In genomic region chr4:154549894-154550790, GRCh38 we compare ENCODE assay signal across 1 cellular context.
TF ChIP-seq lines count a peak whose summit lies in the region.

Gene PLRG1, minus strand, starts transcription at chr4:154550400. Its CDS starts 92 bp downstream, at chr4:154550308.

TF ChIP-seq in HEK293, 187 proteins besides CTCF, POLR2A, EP300 and RAD21 (continued from another document):
- TF ChIP-seq ZNF362 (tag by site-specific recombination; IDR thresholded peaks at IDR 0.05), result no peak
- TF ChIP-seq GLIS2 (tag by site-specific recombination; IDR thresholded peaks at IDR 0.05), result no peak
- TF ChIP-seq ZNF48 (tag by site-specific recombination; IDR thresholded peaks at IDR 0.05), result no peak
- TF ChIP-seq ZFP69B (tag by site-specific recombination; IDR thresholded peaks at IDR 0.05), result no peak
- TF ChIP-seq ZFP37 (tag by site-specific recombination; IDR thresholded peaks at IDR 0.05), result 0 out of 2 replicates have a peak, but pooled peaks have one; percentile 19
- no peak for TF ChIP-seq ZNF830 (tag by site-specific recombination; IDR thresholded peaks at IDR 0.05; ENCODE audit: low read depth)
- TF ChIP-seq IKZF3 (tag by site-specific recombination; IDR thresholded peaks at IDR 0.05), result no peak
- no peak for TF ChIP-seq ZNF223 (tag by site-specific recombination; IDR thresholded peaks at IDR 0.05)
- TF ChIP-seq SALL2 (tag by site-specific recombination; IDR thresholded peaks at IDR 0.05; ENCODE audit: borderline replicate concordance), result no peak
- no peak for TF ChIP-seq ZNF280D (tag by site-specific recombination; IDR thresholded peaks at IDR 0.05)
- no peak for TF ChIP-seq BCL11B (tag by site-specific recombination; IDR thresholded peaks at IDR 0.05; ENCODE audit: low read depth)
- no peak for TF ChIP-seq ZNF184 (tag by site-specific recombination; IDR thresholded peaks at IDR 0.05)
- TF ChIP-seq HOXC10 (CRISPR knock-in tag; IDR thresholded peaks at IDR 0.05), result no peak
- TF ChIP-seq KLF1 (tag by site-specific recombination; IDR thresholded peaks at IDR 0.05), result no peak
- TF ChIP-seq ZNF24 (tag by site-specific recombination; IDR thresholded peaks at IDR 0.05), result no peak
- 0 out of 2 replicates have a peak, but pooled peaks have one; percentile 40 for TF ChIP-seq ZNF600 (tag by site-specific recombination; IDR thresholded peaks at IDR 0.05)
- TF ChIP-seq ZNF747 (tag by site-specific recombination; IDR thresholded peaks at IDR 0.05), result no peak
- no peak for TF ChIP-seq ZNF777 (tag by site-specific recombination; IDR thresholded peaks at IDR 0.05; ENCODE audit: borderline replicate concordance)
- TF ChIP-seq ZNF114 (tag by site-specific recombination; IDR thresholded peaks at IDR 0.05), result no peak
- no peak for TF ChIP-seq ZNF707 (tag by site-specific recombination; IDR thresholded peaks at IDR 0.05)
- TF ChIP-seq ZNF580 (tag by site-specific recombination; IDR thresholded peaks at IDR 0.05), result no peak
- peak; percentile 64; the same call in 1 of the 2 replicates for TF ChIP-seq ZNF2 (tag by site-specific recombination; IDR thresholded peaks at IDR 0.05)
- no peak for TF ChIP-seq MYNN (tag by site-specific recombination; IDR thresholded peaks at IDR 0.05; ENCODE audit: borderline replicate concordance)
- no peak for TF ChIP-seq PRDM2 (tag by site-specific recombination; IDR thresholded peaks at IDR 0.05; ENCODE audit: borderline replicate concordance)
- TF ChIP-seq ZNF660 (tag by site-specific recombination; IDR thresholded peaks at IDR 0.05), result no peak
- TF ChIP-seq ZNF335 (tag by site-specific recombination; conservative IDR thresholded peaks at IDR 0.05), result peak; percentile 19; the same call in 1 of the 2 replicates
- TF ChIP-seq ZNF140 (tag by site-specific recombination; IDR thresholded peaks at IDR 0.05), result no peak
- no peak for TF ChIP-seq ZNF621 (tag by site-specific recombination; IDR thresholded peaks at IDR 0.05)
- TF ChIP-seq PBX3 (CRISPR knock-in tag; IDR thresholded peaks at IDR 0.05), result no peak
- TF ChIP-seq ZNF571 (tag by site-specific recombination; IDR thresholded peaks at IDR 0.05), result no peak
- TF ChIP-seq ZNF398 (tag by site-specific recombination; IDR thresholded peaks at IDR 0.05), result no peak
- TF ChIP-seq GLI2 (tag by site-specific recombination; IDR thresholded peaks at IDR 0.05; ENCODE audit: borderline replicate concordance, low read depth), result no peak
- peak; percentile 67 for TF ChIP-seq ZBTB17 (tag by site-specific recombination; IDR thresholded peaks at IDR 0.05)
- TF ChIP-seq ZNF645 (tag by site-specific recombination; IDR thresholded peaks at IDR 0.05), result no peak
- TF ChIP-seq ZNF792 (tag by site-specific recombination; IDR thresholded peaks at IDR 0.05), result no peak
- no peak for TF ChIP-seq ZNF157 (tag by site-specific recombination; IDR thresholded peaks at IDR 0.05)
- TF ChIP-seq EGR2 (tag by site-specific recombination; IDR thresholded peaks at IDR 0.05; ENCODE audit: low read depth), result no peak
- TF ChIP-seq KLF8 (tag by site-specific recombination; IDR thresholded peaks at IDR 0.05), result no peak
- TF ChIP-seq ZNF354C (tag by site-specific recombination; IDR thresholded peaks at IDR 0.05; ENCODE audit: borderline replicate concordance, low read depth), result no peak
- TF ChIP-seq ZBTB6 (tag by site-specific recombination; IDR thresholded peaks at IDR 0.05), result no peak
- no peak for TF ChIP-seq ZNF510 (tag by site-specific recombination; IDR thresholded peaks at IDR 0.05; ENCODE audit: insufficient replicate concordance)
- TF ChIP-seq ZNF776 (tag by site-specific recombination; IDR thresholded peaks at IDR 0.05; ENCODE audit: borderline replicate concordance), result no peak
- no peak for TF ChIP-seq ZNF248 (tag by site-specific recombination; IDR thresholded peaks at IDR 0.05)
- TF ChIP-seq ZNF561 (tag by site-specific recombination; IDR thresholded peaks at IDR 0.05; ENCODE audit: borderline replicate concordance), result no peak
